21 cellular contexts compared by ENCODE assay signal in genomic region chr1:205009666-205010065, GRCh38. TPM values are rescaled to one million over a fixed set of nuclear protein-coding genes. Genes with fewer than 3 reads are reported as not detected.
"Had no signal": no experiment of that assay in that cellular context is flagged by ENCODE, and none has a peak within 500 bp of the region (broad histone marks: within the 10 kb centered on the region; RNA-seq: fewer than 3 reads in every experiment).

No MANE protein-coding gene starts in this region.

- H3K4me3 ChIP-seq: left lung, psoas muscle, spleen, tibial artery, vagina had no signal

- H3K36me3 Mint-ChIP-seq: activated CD8-positive, alpha-beta memory T cell treated with anti-CD3 and anti-CD28 coated beads, Interleukin-2, amount 10 ng/mL, durations not matched to agents 7 days and 5 days; activated naive CD4-positive, alpha-beta T cell treated with anti-CD3 and anti-CD28 coated beads, Interleukin-2, amount 50 U/mL, for 72 hours; stimulated activated memory B cell treated with anti-CD40 and anti-IgM and Interleukin-4, amounts not matched to agents 10 μg/mL and 1 μg/mL and 100 μg/mL, for 72 hours had no signal

- H3K4me3 Mint-ChIP-seq: activated B cell treated with CpG ODN at 0.5 μM for 24 hours; activated CD8-positive, alpha-beta memory T cell treated with anti-CD3 and anti-CD28 coated beads, Interleukin-2, amount 10 ng/mL, durations not matched to agents 7 days and 5 days; activated T-cell treated with anti-CD3 and anti-CD28 coated beads, Interleukin-2, amount 50 U/mL, for 24 hours; dendritic cell treated with granulocyte-macrophage colony-stimulating factor and Interleukin-4, amounts not matched to agents 40 ng/mL and 50 ng/mL, for 4 days; nephron; stimulated activated memory B cell treated with anti-CD40 and anti-IgM and Interleukin-4, amounts not matched to agents 10 μg/mL and 1 μg/mL and 100 μg/mL, for 72 hours had no signal

- DNase-seq: activated B cell treated with CpG ODN at 0.5 μM for 24 hours; activated CD8-positive, alpha-beta memory T cell treated with anti-CD3 and anti-CD28 coated beads, Interleukin-2, amount 10 ng/mL, durations not matched to agents 7 days and 5 days; activated effector memory CD4-positive, alpha-beta T cell treated with anti-CD3 and anti-CD28 coated beads, Interleukin-2, amount 50 U/mL, for 16 hours; activated T-cell treated with anti-CD3 and anti-CD28 coated beads, Interleukin-2, amount 50 U/mL, for 24 hours; amniotic stem cell; brain microvascular endothelial cell; erythroblast; head of caudate nucleus; psoas muscle; spleen; stimulated activated CD4-positive, alpha-beta T cell treated with anti-CD3 and anti-CD28 coated beads, Interleukin-1b, Interleukin-23, amount 100 ng/mL, for 48 hours; tibial artery had no signal

- ATAC-seq: activated CD8-positive, alpha-beta memory T cell treated with anti-CD3 and anti-CD28 coated beads, Interleukin-2, amount 10 ng/mL, durations not matched to agents 7 days and 5 days; activated naive CD4-positive, alpha-beta T cell treated with anti-CD3 and anti-CD28 coated beads, Interleukin-2, amount 50 U/mL, for 72 hours; left lung; psoas muscle; sciatic nerve; stimulated activated memory B cell treated with anti-CD40 and anti-IgM and Interleukin-4, amounts not matched to agents 10 μg/mL and 1 μg/mL and 100 μg/mL, for 72 hours had no signal

- H3K9me3 Mint-ChIP-seq: activated B cell treated with CpG ODN at 0.5 μM for 24 hours; activated naive CD4-positive, alpha-beta T cell treated with anti-CD3 and anti-CD28 coated beads, Interleukin-2, amount 50 U/mL, for 72 hours; activated T-cell treated with anti-CD3 and anti-CD28 coated beads, Interleukin-2, amount 50 U/mL, for 24 hours; dendritic cell treated with granulocyte-macrophage colony-stimulating factor and Interleukin-4, amounts not matched to agents 40 ng/mL and 50 ng/mL, for 4 days; nephron; stimulated activated memory B cell treated with anti-CD40 and anti-IgM and Interleukin-4, amounts not matched to agents 10 μg/mL and 1 μg/mL and 100 μg/mL, for 72 hours had no signal

- H3K27me3 Mint-ChIP-seq: activated T-cell treated with anti-CD3 and anti-CD28 coated beads, Interleukin-2, amount 50 U/mL, for 24 hours; dendritic cell treated with granulocyte-macrophage colony-stimulating factor and Interleukin-4, amounts not matched to agents 40 ng/mL and 50 ng/mL, for 4 days had no signal

- H3K27ac Mint-ChIP-seq: activated B cell treated with CpG ODN at 0.5 μM for 24 hours; activated CD8-positive, alpha-beta memory T cell treated with anti-CD3 and anti-CD28 coated beads, Interleukin-2, amount 10 ng/mL, durations not matched to agents 7 days and 5 days; activated naive CD4-positive, alpha-beta T cell treated with anti-CD3 and anti-CD28 coated beads, Interleukin-2, amount 50 U/mL, for 72 hours; activated T-cell treated with anti-CD3 and anti-CD28 coated beads, Interleukin-2, amount 50 U/mL, for 24 hours; dendritic cell treated with granulocyte-macrophage colony-stimulating factor and Interleukin-4, amounts not matched to agents 40 ng/mL and 50 ng/mL, for 4 days; stimulated activated memory B cell treated with anti-CD40 and anti-IgM and Interleukin-4, amounts not matched to agents 10 μg/mL and 1 μg/mL and 100 μg/mL, for 72 hours had no signal

- H3K4me1 Mint-ChIP-seq: activated B cell treated with CpG ODN at 0.5 μM for 24 hours; activated CD8-positive, alpha-beta memory T cell treated with anti-CD3 and anti-CD28 coated beads, Interleukin-2, amount 10 ng/mL, durations not matched to agents 7 days and 5 days; stimulated activated memory B cell treated with anti-CD40 and anti-IgM and Interleukin-4, amounts not matched to agents 10 μg/mL and 1 μg/mL and 100 μg/mL, for 72 hours had no signal

RNA-seq across cellular contexts. Expression of gene CNTN2, which starts 33.3 kb away (rescaled TPM):
- total RNA-seq: activated B cell treated with CpG ODN at 0.5 μM for 24 hours; activated CD8-positive, alpha-beta memory T cell treated with anti-CD3 and anti-CD28 coated beads, Interleukin-2, amount 10 ng/mL, durations not matched to agents 7 days and 5 days; activated naive CD4-positive, alpha-beta T cell treated with anti-CD3 and anti-CD28 coated beads, Interleukin-2, amount 50 U/mL, for 72 hours; fibroblast of villous mesenchyme; left lung; osteoblast had no signal
